Comparison of ENCODE assay signal across 9 cellular contexts in the genomic region with DNA sequence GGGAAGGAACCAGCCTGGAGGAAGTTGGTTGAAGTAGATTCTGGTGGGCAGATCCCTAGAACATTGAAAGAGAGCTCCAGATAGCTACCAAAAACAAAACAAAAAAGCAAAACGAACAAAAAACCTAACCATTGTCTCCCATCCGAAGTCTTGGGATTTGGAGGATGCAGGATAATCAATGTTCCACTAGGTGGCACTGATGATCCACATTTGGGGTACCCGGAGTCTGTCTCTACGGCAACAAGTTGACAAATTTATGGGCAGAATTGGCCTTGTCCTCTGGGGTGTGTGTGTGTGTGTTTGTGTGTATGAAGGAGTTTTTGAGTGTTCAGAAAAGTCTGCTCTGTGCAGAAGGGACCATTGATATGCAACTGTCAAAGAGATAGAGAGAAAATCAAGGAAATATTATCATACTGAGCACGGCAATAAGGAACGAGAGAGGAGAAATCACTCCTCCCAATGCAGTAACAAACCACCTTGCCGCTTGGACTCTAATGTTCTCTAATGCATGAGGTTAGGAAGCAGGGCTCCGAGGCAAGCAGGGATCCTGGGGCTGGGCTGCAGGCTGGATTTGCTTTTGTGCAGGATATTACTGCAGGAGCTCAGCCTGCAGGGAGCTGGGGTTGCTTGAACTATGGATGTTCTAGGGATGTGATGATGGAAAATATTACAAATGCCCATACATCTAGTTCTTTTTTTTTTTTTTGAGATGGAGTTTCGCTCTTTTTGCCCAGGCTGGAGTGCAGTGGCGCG. TPM values are rescaled to one million over a fixed set of nuclear protein-coding genes. Genes with fewer than 3 reads are reported as not detected.
DNase-seq lines count a peak whose midpoint lies in the region; ATAC-seq, FAIRE-seq and TF ChIP-seq lines count a peak whose summit lies in the region.
"Had no signal": no experiment of that assay in that cellular context is flagged by ENCODE, and none has a peak within 500 bp of the region (broad histone marks: within the 10 kb centered on the region; RNA-seq: fewer than 3 reads in every experiment).

No MANE protein-coding gene starts in this region.

- no peak overlapping the region for H2BK5ac ChIP-seq in IMR-90 (ENCODE audit: low read depth, low read length, poor library complexity, severe bottlenecking)

- H2BK120ac ChIP-seq in IMR-90 (ENCODE audit: low read depth, low read length), result no peak overlapping the region

- no peak overlapping the region for H3K27ac ChIP-seq in IMR-90 (ENCODE audit: insufficient read depth, low read length)
- H3K27ac ChIP-seq in astrocyte (ENCODE audit: low read depth, low read length), result no peak overlapping the region
- H3K27ac ChIP-seq in sigmoid colon, result no peak overlapping the region

- no peak for TF ChIP-seq EP300 in sigmoid colon (IDR thresholded peaks at IDR 0.05)

- H3K27me3 Mint-ChIP-seq in astrocyte (ENCODE audit: low read depth, unreplicated experiment), result peaks cover 21% of the 10 kb centered on the region

- DNase-seq in Caki2 (ENCODE audit: low read depth) (peak; percentile 25), GM19239 (ENCODE audit: insufficient read length, low spot score) (peak; percentile 56), IMR-90 (peak; percentile 62), SHP77 treated with DMSO at 0.1 percent for 48 hours (lab: John Stamatoyannopoulos, UW) (peak; percentile 16), astrocyte (ENCODE audit: low read depth) (peak; percentile 38), hepatic stellate cell (ENCODE audit: low spot score) (peak; percentile 79), sigmoid colon (no peak)

- no peaks in the 10 kb centered on the region for H3K79me1 ChIP-seq in IMR-90 (ENCODE audit: low read depth in 1 of 2, low read length in 2 of 2)

- WGBS in IMR-90 (ENCODE audit: extremely low coverage in 2 of 2, insufficient read length in 1 of 2), 2 experiments, result 8% methylated on average over 2 of the region's 11 CpGs; no CpG with 5 or more reads in 1 of the 2 experiments
- 30 to 45% methylated on average over 11 of the region's 11 CpGs for WGBS in sigmoid colon, 2 donors

- H4K20me1 ChIP-seq in IMR-90 (ENCODE audit: insufficient read depth, low read length) (no peaks in the 10 kb centered on the region), astrocyte (ENCODE audit: insufficient read depth, low read length) (no peaks in the 10 kb centered on the region)

- POLR2A ChIA-PET in IMR-90 (lab: Charles Lee; ENCODE audit: unreplicated experiment), result no interaction called here

- H3K36me3 ChIP-seq in IMR-90 (ENCODE audit: control insufficient read depth, insufficient read depth, low read length) (no peaks in the 10 kb centered on the region), astrocyte (ENCODE audit: insufficient read depth, low read length) (no peaks in the 10 kb centered on the region), sigmoid colon (no peaks in the 10 kb centered on the region)

- in situ Hi-C loops in Caki2 (cut with HindIII; ENCODE audit: low pct_unique_long_range_greater_than_20kb, low sequenced_read_pairs), result no loop called here
- in situ Hi-C loops in IMR-90 (cut with MboI; ENCODE audit: low sequenced_read_pairs), result no loop called here

- H3K4me1 ChIP-seq in IMR-90 (ENCODE audit: control insufficient read depth, insufficient read depth, low read length) (no peaks in the 10 kb centered on the region; the same call in 1 of the 2 replicates), astrocyte (ENCODE audit: insufficient read depth, low read length) (no peaks in the 10 kb centered on the region), sigmoid colon (no peaks in the 10 kb centered on the region)

- H3K4me3 ChIP-seq in IMR-90 (ENCODE audit: insufficient read depth, low read depth, low read length), result no peak overlapping the region
- H3K4me3 ChIP-seq in astrocyte (ENCODE audit: insufficient read depth, low read depth, low read length), result no peak overlapping the region
- no peak overlapping the region for H3K4me3 ChIP-seq in sigmoid colon

- no peak overlapping the region for H3K14ac ChIP-seq in IMR-90 (replicated peaks; ENCODE audit: low read depth, low read length)

- no peaks in the 10 kb centered on the region for H3K4me1 Mint-ChIP-seq in astrocyte (ENCODE audit: low read depth, unreplicated experiment)

- H3K27ac Mint-ChIP-seq in astrocyte (ENCODE audit: unreplicated experiment), result peak overlapping the region; percentile 49

- H3K4ac ChIP-seq in IMR-90 (ENCODE audit: low read depth, low read length), result no peak overlapping the region

- H3K4me2 ChIP-seq in IMR-90 (ENCODE audit: low read depth, low read length) (peak overlapping the region; percentile 71; the same call in 1 of the 2 replicates), astrocyte (ENCODE audit: low read length) (peak overlapping the region; percentile 63)

- H3K9me3 ChIP-seq in IMR-90 (ENCODE audit: control insufficient read depth, insufficient read depth, low read length) (no peaks in the 10 kb centered on the region), astrocyte (ENCODE audit: insufficient read depth, low read depth, low read length) (no peaks in the 10 kb centered on the region), sigmoid colon (no peaks in the 10 kb centered on the region)

- no peak overlapping the region for H2BK15ac ChIP-seq in IMR-90 (ENCODE audit: low read depth, low read length)

- intact Hi-C loops in IMR-90 (cut with micrococcal nuclease) (no loop called here), sigmoid colon (cut with DNase I) (no loop called here)

- H3K4me3 Mint-ChIP-seq in astrocyte (ENCODE audit: unreplicated experiment), result no peak overlapping the region

- no peaks in the 10 kb centered on the region for H3K79me2 ChIP-seq in astrocyte (ENCODE audit: insufficient read depth, low read length)

- no peaks in the 10 kb centered on the region for H3K36me3 Mint-ChIP-seq in astrocyte (ENCODE audit: low read depth, unreplicated experiment)

- no peak overlapping the region for H3K56ac ChIP-seq in IMR-90 (ENCODE audit: extremely low read depth, insufficient read depth, low read length)

- ATAC-seq in IMR-90 (ENCODE audit: low read depth) (peak; percentile 89), GM19324 (IDR thresholded peaks at IDR 0.05; ENCODE audit: low FRiP score, unreplicated experiment) (no peak)

- dilution Hi-C loops in IMR-90 (cut with HindIII; ENCODE audit: low sequenced_read_pairs, unreplicated experiment), result no loop called here

- H3K23ac ChIP-seq in IMR-90 (ENCODE audit: low read depth, low read length), result no peak overlapping the region

- no peak overlapping the region for H4K91ac ChIP-seq in IMR-90 (ENCODE audit: insufficient read depth, low read depth, low read length)

- H2AFZ ChIP-seq in IMR-90 (replicated peaks; ENCODE audit: low read length, poor library complexity), result peak overlapping the region; percentile 69
- no peak overlapping the region for H2AFZ ChIP-seq in astrocyte (ENCODE audit: low read depth, low read length)

- TF ChIP-seq POLR2A in IMR-90 (IDR thresholded peaks at IDR 0.05; ENCODE audit: low read depth, low read length) (no peak), sigmoid colon (IDR thresholded peaks at IDR 0.05) (no peak)

- H3K27me3 ChIP-seq in IMR-90 (ENCODE audit: control insufficient read depth, insufficient read depth, low read length) (peaks cover 21% of the 10 kb centered on the region), astrocyte (ENCODE audit: insufficient read depth, low read length) (peaks cover 2% of the 10 kb centered on the region), sigmoid colon (peaks cover 0 to 18% (median 0%) of the 10 kb centered on the region in 3 donors)

- BruUV-seq in IMR-90 (replicated peaks; lab: Mats Ljungman, UMichigan), result no TSS peak

- H4K5ac ChIP-seq in IMR-90 (ENCODE audit: low read depth, low read length), result no peak overlapping the region

- no peak overlapping the region for H2BK20ac ChIP-seq in IMR-90 (ENCODE audit: low read depth, low read length)

- H3K9me3 Mint-ChIP-seq in astrocyte (ENCODE audit: unreplicated experiment), result no peaks in the 10 kb centered on the region

- H3K18ac ChIP-seq in IMR-90 (ENCODE audit: low read depth, low read length), result no peak overlapping the region

- H4K8ac ChIP-seq in IMR-90 (ENCODE audit: low read depth in 2 of 2, low read length in 2 of 2), result no peak overlapping the region

- TF ChIP-seq CTCF in IMR-90 (conservative IDR thresholded peaks at IDR 0.05; ENCODE audit: low read depth, low read length), result peak; percentile 88
- TF ChIP-seq CTCF in astrocyte (IDR thresholded peaks at IDR 0.05; ENCODE audit: insufficient read depth, low read depth, low read length), result peak; percentile 92
- peak; percentile 62 to 81 (median 80) for TF ChIP-seq CTCF in sigmoid colon (IDR thresholded peaks at IDR 0.05)

- peak; percentile 88 for FAIRE-seq in GM19239 (lab: Jason Lieb, UNC)
- FAIRE-seq in astrocyte (lab: Jason Lieb, UNC), result no peak
- FAIRE-seq: colon had no signal

- no peak overlapping the region for H2AK5ac ChIP-seq in IMR-90 (ENCODE audit: low read depth, low read length)

- no peaks in the 10 kb centered on the region for H3K9me1 ChIP-seq in IMR-90 (ENCODE audit: insufficient read depth, low read length)

- no peak overlapping the region for H3K9ac ChIP-seq in IMR-90 (ENCODE audit: low read depth, low read length)
- H3K9ac ChIP-seq in astrocyte (ENCODE audit: low read length), result no peak overlapping the region

- H2AK9ac ChIP-seq in IMR-90 (replicated peaks; ENCODE audit: low read depth, low read length, poor library complexity), result no peak overlapping the region

- TF ChIP-seq RAD21 in IMR-90 (IDR thresholded peaks at IDR 0.05; ENCODE audit: low read length), result peak; percentile 87

- CTCF ChIA-PET in IMR-90 (lab: Yijun Ruan, JAX), result interaction anchor here (0.6 to 1.3 kb wide), 2 partner anchors 23 to 994 kb away, joined by 3 read pairs; no protein-coding TSS in a partner anchor

TF ChIP-seq in IMR-90, 13 proteins besides CTCF, POLR2A, EP300 and RAD21:
- TF ChIP-seq SMC3 (IDR thresholded peaks at IDR 0.05; ENCODE audit: low read depth, low read length) (peak; percentile 67), BHLHE40 (IDR thresholded peaks at IDR 0.05; ENCODE audit: low read depth, low read length) (no peak), FOS (IDR thresholded peaks at IDR 0.05; ENCODE audit: low read depth, low read length) (no peak)
- TF ChIP-seq, protein P1, sequence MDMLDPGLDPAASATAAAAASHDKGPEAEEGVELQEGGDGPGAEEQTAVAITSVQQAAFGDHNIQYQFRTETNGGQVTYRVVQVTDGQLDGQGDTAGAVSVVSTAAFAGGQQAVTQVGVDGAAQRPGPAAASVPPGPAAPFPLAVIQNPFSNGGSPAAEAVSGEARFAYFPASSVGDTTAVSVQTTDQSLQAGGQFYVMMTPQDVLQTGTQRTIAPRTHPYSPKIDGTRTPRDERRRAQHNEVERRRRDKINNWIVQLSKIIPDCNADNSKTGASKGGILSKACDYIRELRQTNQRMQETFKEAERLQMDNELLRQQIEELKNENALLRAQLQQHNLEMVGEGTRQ (IDR thresholded peaks at IDR 0.05; ENCODE audit: low read depth, low read length), result no peak

RNA-seq across cellular contexts. Expression of gene KLHL25, which starts 59.8 kb away (rescaled TPM):
- 2.7 and 4.9 TPM in 2 replicates for total RNA-seq in Caki2 (2014; rRNA removed; shearing (Covaris generic); ENCODE audit: low replicate concordance)
- total RNA-seq in IMR-90 (2012; rRNA removed) (2.7 and 2.8 TPM in 2 replicates), astrocyte (4.7 and 5.6 TPM in 2 replicates), sigmoid colon (1 to 10 TPM; 4.1 to 9.0 (median 6.9) TPM)
- polyA plus RNA-seq in IMR-90 (2012; rRNA removed) (5.6 and 6.6 TPM in 2 replicates), sigmoid colon (1 to 10 TPM; 3.0 to 7.7 (median 4.6) TPM)
- 2.8 and 5.4 TPM in 2 replicates for polyA plus RNA-seq in IMR-90 (2012; cell fraction: cytosol; rRNA removed)
- 6.6 and 15.9 TPM in 2 replicates for polyA plus RNA-seq in IMR-90 (2012; cell fraction: nucleus; rRNA removed; ENCODE audit: low replicate concordance)
